ENCODE assay signal across 8 cellular contexts in genomic region chr15:31367021-31367729, GRCh38. TPM values are rescaled to one million over a fixed set of nuclear protein-coding genes. Genes with fewer than 3 reads are reported as not detected.
DNase-seq lines count a peak whose midpoint lies in the region; TF ChIP-seq lines count a peak whose summit lies in the region.

No MANE protein-coding gene starts in this region.

- H3K4me2 ChIP-seq in DOHH2 (ENCODE audit: low read length) (peak overlapping the region; percentile 91), OCI-LY3 (ENCODE audit: low read length) (peak overlapping the region; percentile 26)

- WGBS in esophagus, 2 donors, result 65 to 71% methylated on average over 11 of the region's 11 CpGs
- WGBS in prostate gland, result 77% methylated on average over 11 of the region's 11 CpGs

- intact Hi-C loops in prostate gland (cut with DNase I), result loop anchor here (2.0 to 10.0 kb wide), 5 partner anchors 26 to 152 kb away; partner anchors contain the start of gene KLF13

- H3K9me3 ChIP-seq in DOHH2 (ENCODE audit: control insufficient read depth, insufficient read depth, low read length) (no peaks in the 10 kb centered on the region), OCI-LY3 (ENCODE audit: insufficient read depth, low read length) (no peaks in the 10 kb centered on the region), esophagus (ENCODE audit: control insufficient read depth in 2 of 2, insufficient read depth in 1 of 2, low read depth in 1 of 2, low read length in 1 of 2) (no peaks in the 10 kb centered on the region), prostate gland (no peaks in the 10 kb centered on the region)

- peaks cover 18% of the 10 kb centered on the region for H3F3A ChIP-seq in DOHH2 (ENCODE audit: control insufficient read depth, insufficient read depth)

- H3K9ac ChIP-seq in OCI-LY3 (ENCODE audit: low read length), result no peak overlapping the region

- H4K20me1 ChIP-seq in DOHH2 (ENCODE audit: control insufficient read depth, insufficient read depth, low read depth, low read length) (0 out of 2 replicates have a peak, but pooled peaks cover 6% of the 10 kb centered on the region), OCI-LY3 (ENCODE audit: insufficient read depth, low read length) (peaks cover 70% of the 10 kb centered on the region)

- no peak for TF ChIP-seq POLR2A in prostate gland (IDR thresholded peaks at IDR 0.05)

- H3K36me3 ChIP-seq in DOHH2 (ENCODE audit: control insufficient read depth, low read length) (peaks cover 42% of the 10 kb centered on the region), OCI-LY3 (replicated peaks; ENCODE audit: low read depth, low read length) (peaks cover 22% of the 10 kb centered on the region), esophagus (ENCODE audit: control insufficient read depth in 2 of 2, insufficient read depth in 2 of 2, low read length in 1 of 2) (peaks cover 0 to 3% of the 10 kb centered on the region in 2 donors), prostate gland (no peaks in the 10 kb centered on the region)

- H2AFZ ChIP-seq in OCI-LY3 (ENCODE audit: low read depth, low read length), result no peak overlapping the region

- H3K9me2 ChIP-seq in DOHH2 (replicated peaks; ENCODE audit: control insufficient read depth, low read length), result no peaks in the 10 kb centered on the region

- H3K27me3 ChIP-seq in DOHH2 (ENCODE audit: control insufficient read depth, low read length), result no peaks in the 10 kb centered on the region
- H3K27me3 ChIP-seq in OCI-LY3 (ENCODE audit: low read depth, low read length), result no peaks in the 10 kb centered on the region
- no peaks in the 10 kb centered on the region for H3K27me3 ChIP-seq in esophagus (ENCODE audit: control insufficient read depth in 1 of 2, insufficient read depth in 2 of 2, low read length in 2 of 2)
- H3K27me3 ChIP-seq in prostate gland (replicated peaks; ENCODE audit: insufficient read depth), result no peaks in the 10 kb centered on the region

- DNase-seq in prostate gland (ENCODE audit: low spot score) (no peak), AG08395 (ENCODE audit: low spot score) (no peak), NCI-H526 (lab: John Stamatoyannopoulos, UW) (no peak), GF-D8 (lab: John Stamatoyannopoulos, UW) (no peak), NAMALWA (ENCODE audit: low spot score) (no peak)

- H3K4me3 ChIP-seq in DOHH2 (ENCODE audit: low read length), result peak overlapping the region; percentile 75
- H3K4me3 ChIP-seq in OCI-LY3 (ENCODE audit: low read length), result no peak overlapping the region
- H3K4me3 ChIP-seq in esophagus (ENCODE audit: low read depth in 1 of 2, low read length in 2 of 2), result no peak overlapping the region
- no peak overlapping the region for H3K4me3 ChIP-seq in prostate gland

- H3K4me1 ChIP-seq in DOHH2 (ENCODE audit: control insufficient read depth, low read length), result peaks cover 76% of the 10 kb centered on the region
- peaks cover 51% of the 10 kb centered on the region for H3K4me1 ChIP-seq in OCI-LY3 (ENCODE audit: low read length)
- H3K4me1 ChIP-seq in esophagus (ENCODE audit: control insufficient read depth in 2 of 2, insufficient read depth in 2 of 2, low read length in 1 of 2), result peaks cover 11 to 28% of the 10 kb centered on the region in 2 donors
- no peaks in the 10 kb centered on the region for H3K4me1 ChIP-seq in prostate gland (replicated peaks)

- H3K79me2 ChIP-seq in DOHH2 (ENCODE audit: control insufficient read depth, low read length) (peaks cover 99% of the 10 kb centered on the region), OCI-LY3 (ENCODE audit: low read length) (peaks cover 95% of the 10 kb centered on the region)

- TF ChIP-seq CTCF in DOHH2 (IDR thresholded peaks at IDR 0.05; ENCODE audit: low read depth, low read length, poor library complexity, severe bottlenecking), result no peak
- no peak for TF ChIP-seq CTCF in OCI-LY3 (IDR thresholded peaks at IDR 0.05; ENCODE audit: low read depth, low read length)
- no peak for TF ChIP-seq CTCF in prostate gland (IDR thresholded peaks at IDR 0.05)

- peak overlapping the region; percentile 99 for H3K27ac ChIP-seq in DOHH2 (ENCODE audit: low read depth, low read length)
- no peak overlapping the region for H3K27ac ChIP-seq in OCI-LY3 (ENCODE audit: low read length)
- peak overlapping the region; percentile 88 to 92 for H3K27ac ChIP-seq in esophagus (ENCODE audit: low read depth in 2 of 2, low read length in 1 of 2)
- H3K27ac ChIP-seq in prostate gland, result peak overlapping the region; percentile 60 to 84

RNA-seq across cellular contexts. Expression of gene KLF13, which starts 40.5 kb away (rescaled TPM):
- 10 to 100 TPM in 1 of 2 donors, 1 to 10 TPM in 1; 9.0 to 20.9 TPM for polyA plus RNA-seq in esophagus
- total RNA-seq in prostate gland, result 10 to 100 TPM; 16.6 to 56.5 TPM
